Comparison of ENCODE assay signal across 28 cellular contexts in genomic region chr17:19746517-19746916, GRCh38. TPM values are rescaled to one million over a fixed set of nuclear protein-coding genes. Genes with fewer than 3 reads are reported as not detected.
DNase-seq lines count a peak whose midpoint lies in the region; FAIRE-seq and TF ChIP-seq lines count a peak whose summit lies in the region.
"Had no signal": no experiment of that assay in that cellular context is flagged by ENCODE, and none has a peak within 500 bp of the region (broad histone marks: within the 10 kb centered on the region; RNA-seq: fewer than 3 reads in every experiment).

No MANE protein-coding gene starts in this region.

- peaks cover 4% of the 10 kb centered on the region for H3K27me3 Mint-ChIP-seq in activated naive CD4-positive, alpha-beta T cell treated with anti-CD3 and anti-CD28 coated beads for 36 hours (ENCODE audit: low read depth)

- no peak for TF ChIP-seq CTCF in HEK293 (tag by site-specific recombination; IDR thresholded peaks at IDR 0.05)
- no peak for TF ChIP-seq CTCF in RWPE1 (conservative IDR thresholded peaks at IDR 0.05; ENCODE audit: low read depth)

- H2BK15ac ChIP-seq in mesenchymal stem cell (ENCODE audit: low read depth, poor library complexity, severe bottlenecking), result no peak overlapping the region

- peak; percentile 67 for FAIRE-seq in urothelium cell line (lab: Jason Lieb, UNC)
- FAIRE-seq: K562 had no signal

- no peak overlapping the region for H3K9ac ChIP-seq in mesenchymal stem cell (ENCODE audit: low read length)
- H3K9ac ChIP-seq: SK-N-SH had no signal

- H3K27ac Mint-ChIP-seq in activated naive CD4-positive, alpha-beta T cell treated with anti-CD3 and anti-CD28 coated beads for 36 hours, result no peak overlapping the region
- H3K27ac Mint-ChIP-seq: CD4-positive, alpha-beta memory T cell had no signal

- H3K4me2 ChIP-seq in mesenchymal stem cell (ENCODE audit: low read length, poor library complexity, severe bottlenecking), result no peak overlapping the region
- H3K4me2 ChIP-seq: SK-N-SH had no signal

- H3K79me1 ChIP-seq in mesenchymal stem cell (replicated peaks; ENCODE audit: low read length, poor library complexity, severe bottlenecking), result no peaks in the 10 kb centered on the region

- peaks cover 8% of the 10 kb centered on the region for H3K4me1 Mint-ChIP-seq in activated naive CD4-positive, alpha-beta T cell treated with anti-CD3 and anti-CD28 coated beads for 36 hours (ENCODE audit: low read depth)

- WGBS in mesenchymal stem cell, result 96% methylated on average over 19 of the region's 20 CpGs

- CTCF ChIA-PET in HEK293 (lab: Yijun Ruan, JAX), result interaction anchor here (1.0 to 7.3 kb wide), 2 partner anchors 15 to 384 kb away, joined by 4 to 80 read pairs; partner anchors contain the start of gene B9D1
- CTCF ChIA-PET in RWPE1 (lab: Yijun Ruan, JAX), result no interaction called here
- CTCF ChIA-PET in HEK293T (lab: Yijun Ruan, JAX), result no interaction called here
- CTCF ChIA-PET in activated naive CD4-positive, alpha-beta T cell treated with anti-CD3 and anti-CD28 coated beads for 36 hours (lab: Charles Lee), result interaction anchor here (0.6 to 0.7 kb wide), 3 partner anchors 18 to 51 kb away, joined by 3 to 4 read pairs (median 3); no protein-coding TSS in a partner anchor

- no peak overlapping the region for H3K23ac ChIP-seq in mesenchymal stem cell (ENCODE audit: low read length in 2 of 2)

- no peak overlapping the region for H3K18ac ChIP-seq in mesenchymal stem cell (ENCODE audit: low read depth in 1 of 2, low read length in 2 of 2)

- POLR2A ChIA-PET in HEK293 (lab: Yijun Ruan, JAX), result no interaction called here
- POLR2A ChIA-PET in RWPE1 (lab: Yijun Ruan, JAX; ENCODE audit: low non-redundant PET), result no interaction called here
- POLR2A ChIA-PET in HEK293T (lab: Yijun Ruan, JAX), result interaction anchor here (4.7 kb wide), 1 partner anchor 15 kb away, joined by 46 read pairs; no protein-coding TSS in a partner anchor

- no peak overlapping the region for H3K27ac ChIP-seq in HEK293 (ENCODE audit: extremely low read depth, low read depth, low read length)
- H3K27ac ChIP-seq in RWPE1, result peak overlapping the region; percentile 100
- no peak overlapping the region for H3K27ac ChIP-seq in mesenchymal stem cell (ENCODE audit: low read length, poor library complexity, severe bottlenecking)

- no peaks in the 10 kb centered on the region for H3K36me3 Mint-ChIP-seq in activated naive CD4-positive, alpha-beta T cell treated with anti-CD3 and anti-CD28 coated beads for 36 hours (ENCODE audit: low read depth)
- H3K36me3 Mint-ChIP-seq: CD4-positive, alpha-beta memory T cell had no signal

- H3K14ac ChIP-seq in mesenchymal stem cell (ENCODE audit: low read length in 2 of 2), result peak overlapping the region in 1 of 2 experiments; percentile 86

- peak overlapping the region; percentile 61 for H4K91ac ChIP-seq in mesenchymal stem cell (ENCODE audit: low read length)

- no peak overlapping the region for H2BK120ac ChIP-seq in mesenchymal stem cell (ENCODE audit: low read depth, low read length)

- no peak overlapping the region for H2BK5ac ChIP-seq in mesenchymal stem cell (ENCODE audit: low read depth, low read length, poor library complexity, severe bottlenecking)

- H3K4me3 Mint-ChIP-seq in activated naive CD4-positive, alpha-beta T cell treated with anti-CD3 and anti-CD28 coated beads for 36 hours, result no peak overlapping the region
- H3K4me3 Mint-ChIP-seq: CD4-positive, alpha-beta memory T cell had no signal

- no peak overlapping the region for H3K4ac ChIP-seq in mesenchymal stem cell (ENCODE audit: low read depth in 1 of 2, low read length in 2 of 2)

- no peaks in the 10 kb centered on the region for H3K36me3 ChIP-seq in HEK293 (ENCODE audit: control insufficient read depth in 2 of 2, insufficient read depth in 1 of 2, low read length in 2 of 2)
- no peaks in the 10 kb centered on the region for H3K36me3 ChIP-seq in mesenchymal stem cell (ENCODE audit: control insufficient read depth in 1 of 2, insufficient read depth in 2 of 2, low read depth in 1 of 2, low read length in 2 of 2)

- H3K27me3 ChIP-seq in mesenchymal stem cell (ENCODE audit: control insufficient read depth in 1 of 2, insufficient read depth in 1 of 2, low read length in 2 of 2), result peaks cover 3 to 34% of the 10 kb centered on the region in 2 experiments

- H3K4me1 ChIP-seq in HEK293 (ENCODE audit: control insufficient read depth, insufficient read depth, low read length), result peaks cover 3% of the 10 kb centered on the region; the same call in 1 of the 2 replicates
- peaks cover 17% of the 10 kb centered on the region for H3K4me1 ChIP-seq in mesenchymal stem cell (ENCODE audit: control insufficient read depth, insufficient read depth, low read depth, low read length)

- H3K9me3 ChIP-seq in HEK293 (ENCODE audit: control insufficient read depth, insufficient read depth, low read depth, low read length) (no peaks in the 10 kb centered on the region), mesenchymal stem cell (ENCODE audit: control insufficient read depth, low read length) (no peaks in the 10 kb centered on the region)
- H3K9me3 ChIP-seq: SK-N-SH had no signal

- H2AK5ac ChIP-seq in mesenchymal stem cell (ENCODE audit: low read length, severe bottlenecking), result no peak overlapping the region

- no peak overlapping the region for H4K8ac ChIP-seq in mesenchymal stem cell (ENCODE audit: low read length)

- intact Hi-C loops in activated naive CD4-positive, alpha-beta T cell treated with anti-CD3 and anti-CD28 coated beads for 36 hours (cut with micrococcal nuclease), result loop anchor here (5.0 kb wide), 1 partner anchor 99 kb away; the partner anchor contains the start of gene ALDH3A2

- H2BK12ac ChIP-seq in mesenchymal stem cell (ENCODE audit: low read length in 2 of 2), result no peak overlapping the region

- H2AFZ ChIP-seq in mesenchymal stem cell (ENCODE audit: low read depth, low read length), result no peak overlapping the region

- no peaks in the 10 kb centered on the region for H3K9me3 Mint-ChIP-seq in activated naive CD4-positive, alpha-beta T cell treated with anti-CD3 and anti-CD28 coated beads for 36 hours
- H3K9me3 Mint-ChIP-seq: CD4-positive, alpha-beta memory T cell had no signal

- no peak for DNase-seq in RWPE1 (ENCODE audit: low spot score)
- DNase-seq in mesenchymal stem cell, result no peak
- DNase-seq in urothelium cell line (ENCODE audit: low spot score), result no peak
- DNase-seq in NCI-H524 (lab: John Stamatoyannopoulos, UW), result no peak
- DNase-seq in HEK293T (ENCODE audit: extremely low spot score), result no peak
- DNase-seq in activated naive CD4-positive, alpha-beta T cell treated with anti-CD3 and anti-CD28 coated beads for 36 hours, result no peak
- DNase-seq: C1 segment of cervical spinal cord, COR-L47, DMS53, GOT3, HCEC 1CT, Kasumi-1, MV-4-11, NCI-H1105, NCI-H146, NCI-H2029, NCI-H446 treated with DMSO at 0.1 percent for 48 hours, NCI-H69, SK-N-SH, SW 1271 had no signal

- H3K4me3 ChIP-seq in HEK293 (ENCODE audit: low read depth, low read length), result no peak overlapping the region
- H3K4me3 ChIP-seq in mesenchymal stem cell (ENCODE audit: insufficient read depth in 1 of 2, low read depth in 1 of 2, low read length in 2 of 2), result peak overlapping the region in 1 of 2 experiments; percentile 14
- H3K4me3 ChIP-seq: K562 had no signal

TF ChIP-seq in HEK293, 187 proteins besides CTCF, POLR2A, EP300 and RAD21 (continues in another document):
- TF ChIP-seq, protein P1, sequence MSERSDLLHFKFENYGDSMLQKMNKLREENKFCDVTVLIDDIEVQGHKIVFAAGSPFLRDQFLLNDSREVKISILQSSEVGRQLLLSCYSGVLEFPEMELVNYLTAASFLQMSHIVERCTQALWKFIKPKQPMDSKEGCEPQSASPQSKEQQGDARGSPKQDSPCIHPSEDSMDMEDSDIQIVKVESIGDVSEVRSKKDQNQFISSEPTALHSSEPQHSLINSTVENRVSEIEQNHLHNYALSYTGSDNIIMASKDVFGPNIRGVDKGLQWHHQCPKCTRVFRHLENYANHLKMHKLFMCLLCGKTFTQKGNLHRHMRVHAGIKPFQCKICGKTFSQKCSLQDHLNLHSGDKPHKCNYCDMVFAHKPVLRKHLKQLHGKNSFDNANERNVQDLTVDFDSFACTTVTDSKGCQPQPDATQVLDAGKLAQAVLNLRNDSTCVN (tag by site-specific recombination; optimal IDR thresholded peaks at IDR 0.05), result peak; percentile 36
- 0 out of 2 replicates have a peak, but pooled peaks have one; percentile 33 for TF ChIP-seq EGR2 (tag by site-specific recombination; IDR thresholded peaks at IDR 0.05; ENCODE audit: low read depth)
- TF ChIP-seq ZNF239 (tag by site-specific recombination; IDR thresholded peaks at IDR 0.05), result no peak

TF ChIP-seq in HEK293T, 16 proteins besides CTCF, POLR2A, EP300 and RAD21:
- TF ChIP-seq SP1 (IDR thresholded peaks at IDR 0.05) (no peak), L3MBTL2 (conservative IDR thresholded peaks at IDR 0.05) (no peak), FOXK2 (IDR thresholded peaks at IDR 0.05) (no peak), HDGF (IDR thresholded peaks at IDR 0.05; ENCODE audit: borderline replicate concordance) (no peak), FOXA1 (IDR thresholded peaks at IDR 0.05) (no peak), TARDBP (IDR thresholded peaks at IDR 0.05) (no peak), SUZ12 (IDR thresholded peaks at IDR 0.05) (no peak), ZNF384 (IDR thresholded peaks at IDR 0.05) (no peak), CTBP1 (IDR thresholded peaks at IDR 0.05; ENCODE audit: borderline replicate concordance) (no peak), ELF4 (IDR thresholded peaks at IDR 0.05) (no peak), NFRKB (IDR thresholded peaks at IDR 0.05) (no peak), LEF1 (IDR thresholded peaks at IDR 0.05; ENCODE audit: borderline replicate concordance) (no peak), FOXM1 (IDR thresholded peaks at IDR 0.05; ENCODE audit: borderline replicate concordance) (no peak), BHLHE40 (IDR thresholded peaks at IDR 0.05; ENCODE audit: borderline replicate concordance) (no peak), ARNT (IDR thresholded peaks at IDR 0.05) (no peak)
- TF ChIP-seq, protein P2, sequence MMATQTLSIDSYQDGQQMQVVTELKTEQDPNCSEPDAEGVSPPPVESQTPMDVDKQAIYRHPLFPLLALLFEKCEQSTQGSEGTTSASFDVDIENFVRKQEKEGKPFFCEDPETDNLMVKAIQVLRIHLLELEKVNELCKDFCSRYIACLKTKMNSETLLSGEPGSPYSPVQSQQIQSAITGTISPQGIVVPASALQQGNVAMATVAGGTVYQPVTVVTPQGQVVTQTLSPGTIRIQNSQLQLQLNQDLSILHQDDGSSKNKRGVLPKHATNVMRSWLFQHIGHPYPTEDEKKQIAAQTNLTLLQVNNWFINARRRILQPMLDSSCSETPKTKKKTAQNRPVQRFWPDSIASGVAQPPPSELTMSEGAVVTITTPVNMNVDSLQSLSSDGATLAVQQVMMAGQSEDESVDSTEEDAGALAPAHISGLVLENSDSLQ (IDR thresholded peaks at IDR 0.05), result no peak
TF ChIP-seq in HEK293T: peak in this region for 0.

RNA-seq across cellular contexts. Expression of gene ALDH3A1, which starts 1.6 kb away (rescaled TPM):
- not detected for polyA plus RNA-seq in mesenchymal stem cell (2013, experiment 1 of 2)
- polyA plus RNA-seq in mesenchymal stem cell (2013, experiment 2 of 2), result not detected
- total RNA-seq in activated naive CD4-positive, alpha-beta T cell treated with anti-CD3 and anti-CD28 coated beads for 36 hours, result not detected
- total RNA-seq: A673; CD4-positive, alpha-beta memory T cell; Daoy; G401; K562; M059J had no signal
- polyA plus RNA-seq: CD4-positive, alpha-beta memory T cell; K562 had no signal

RNA-seq across cellular contexts. Expression of gene SLC47A2, which starts 30.1 kb away (rescaled TPM):
- not detected for polyA plus RNA-seq in mesenchymal stem cell (2013, experiment 1 of 2)
- not detected for polyA plus RNA-seq in mesenchymal stem cell (2013, experiment 2 of 2)
- total RNA-seq in activated naive CD4-positive, alpha-beta T cell treated with anti-CD3 and anti-CD28 coated beads for 36 hours, result not detected
- total RNA-seq: A673; CD4-positive, alpha-beta memory T cell; Daoy; G401; HT1080; K562; M059J had no signal
- polyA plus RNA-seq: CD4-positive, alpha-beta memory T cell; K562; SK-N-SH had no signal

Comparison
In these comparisons a context has a peak if more than half of its experiments do, and no peak if none do; other contexts are left out.
1. CTCF ChIA-PET loops: an anchor here in HEK293 (1.0 to 7.3 kb wide) and activated naive CD4-positive, alpha-beta T cell treated with anti-CD3 and anti-CD28 coated beads for 36 hours (0.6 to 0.7 kb wide); none called in RWPE1 and HEK293T.